In the genomic region with DNA sequence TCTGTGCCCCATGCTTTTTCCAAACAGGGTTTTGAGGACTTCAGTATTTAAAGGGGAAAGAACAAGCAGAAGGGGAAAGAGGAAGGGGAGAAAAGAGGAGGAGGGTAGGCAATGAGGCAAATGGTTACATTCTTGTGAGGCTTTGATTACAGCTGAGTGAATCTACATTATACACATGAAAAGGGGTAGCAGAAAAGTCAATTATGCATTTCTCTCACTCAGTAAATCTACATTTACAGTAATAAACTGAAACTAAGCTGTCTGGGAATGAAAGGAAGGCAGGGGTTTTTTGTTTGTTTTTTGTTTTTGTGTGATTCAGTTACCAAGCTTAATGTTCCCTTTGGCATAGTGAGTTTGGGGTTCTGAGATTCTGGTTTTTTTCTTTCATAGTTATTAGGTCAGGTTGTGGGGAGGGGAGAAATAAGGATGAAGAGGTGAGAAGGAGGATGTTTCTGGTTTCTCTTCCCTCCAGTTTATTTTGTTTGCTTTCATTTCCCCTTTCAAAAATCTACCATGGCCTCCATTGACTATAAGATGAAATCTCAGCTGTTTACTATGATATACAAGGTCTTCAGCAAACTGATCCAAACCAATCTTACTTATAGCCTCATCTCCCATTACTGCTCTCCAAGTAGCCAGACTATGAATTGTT, we compare ENCODE assay signal across 1 cellular context.
TF ChIP-seq lines count a peak whose summit lies in the region.

No MANE protein-coding gene starts in this region.

TF ChIP-seq in SK-N-SH treated with all-trans-retinoic acid at 6 μM for 48 hours, 23 proteins besides CTCF, POLR2A, EP300 and RAD21 (continued from another document):
- TF ChIP-seq, protein P1, sequence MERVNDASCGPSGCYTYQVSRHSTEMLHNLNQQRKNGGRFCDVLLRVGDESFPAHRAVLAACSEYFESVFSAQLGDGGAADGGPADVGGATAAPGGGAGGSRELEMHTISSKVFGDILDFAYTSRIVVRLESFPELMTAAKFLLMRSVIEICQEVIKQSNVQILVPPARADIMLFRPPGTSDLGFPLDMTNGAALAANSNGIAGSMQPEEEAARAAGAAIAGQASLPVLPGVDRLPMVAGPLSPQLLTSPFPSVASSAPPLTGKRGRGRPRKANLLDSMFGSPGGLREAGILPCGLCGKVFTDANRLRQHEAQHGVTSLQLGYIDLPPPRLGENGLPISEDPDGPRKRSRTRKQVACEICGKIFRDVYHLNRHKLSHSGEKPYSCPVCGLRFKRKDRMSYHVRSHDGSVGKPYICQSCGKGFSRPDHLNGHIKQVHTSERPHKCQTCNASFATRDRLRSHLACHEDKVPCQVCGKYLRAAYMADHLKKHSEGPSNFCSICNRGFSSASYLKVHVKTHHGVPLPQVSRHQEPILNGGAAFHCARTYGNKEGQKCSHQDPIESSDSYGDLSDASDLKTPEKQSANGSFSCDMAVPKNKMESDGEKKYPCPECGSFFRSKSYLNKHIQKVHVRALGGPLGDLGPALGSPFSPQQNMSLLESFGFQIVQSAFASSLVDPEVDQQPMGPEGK (CRISPR knock-in tag; IDR thresholded peaks at IDR 0.05; ENCODE audit: borderline replicate concordance): no peak
- TF ChIP-seq, protein P2, sequence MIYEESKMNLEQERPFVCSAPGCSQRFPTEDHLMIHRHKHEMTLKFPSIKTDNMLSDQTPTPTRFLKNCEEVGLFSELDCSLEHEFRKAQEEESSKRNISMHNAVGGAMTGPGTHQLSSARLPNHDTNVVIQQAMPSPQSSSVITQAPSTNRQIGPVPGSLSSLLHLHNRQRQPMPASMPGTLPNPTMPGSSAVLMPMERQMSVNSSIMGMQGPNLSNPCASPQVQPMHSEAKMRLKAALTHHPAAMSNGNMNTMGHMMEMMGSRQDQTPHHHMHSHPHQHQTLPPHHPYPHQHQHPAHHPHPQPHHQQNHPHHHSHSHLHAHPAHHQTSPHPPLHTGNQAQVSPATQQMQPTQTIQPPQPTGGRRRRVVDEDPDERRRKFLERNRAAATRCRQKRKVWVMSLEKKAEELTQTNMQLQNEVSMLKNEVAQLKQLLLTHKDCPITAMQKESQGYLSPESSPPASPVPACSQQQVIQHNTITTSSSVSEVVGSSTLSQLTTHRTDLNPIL (CRISPR knock-in tag; IDR thresholded peaks at IDR 0.05; ENCODE audit: low read depth): no peak
- TF ChIP-seq ISL1 (CRISPR knock-in tag; IDR thresholded peaks at IDR 0.05) (no peak), PPARA (CRISPR knock-in tag; IDR thresholded peaks at IDR 0.05; ENCODE audit: borderline replicate concordance) (no peak), ZNF8 (CRISPR knock-in tag; IDR thresholded peaks at IDR 0.05) (no peak)
